Comparison of ENCODE assay signal across 13 cellular contexts in the genomic region with DNA sequence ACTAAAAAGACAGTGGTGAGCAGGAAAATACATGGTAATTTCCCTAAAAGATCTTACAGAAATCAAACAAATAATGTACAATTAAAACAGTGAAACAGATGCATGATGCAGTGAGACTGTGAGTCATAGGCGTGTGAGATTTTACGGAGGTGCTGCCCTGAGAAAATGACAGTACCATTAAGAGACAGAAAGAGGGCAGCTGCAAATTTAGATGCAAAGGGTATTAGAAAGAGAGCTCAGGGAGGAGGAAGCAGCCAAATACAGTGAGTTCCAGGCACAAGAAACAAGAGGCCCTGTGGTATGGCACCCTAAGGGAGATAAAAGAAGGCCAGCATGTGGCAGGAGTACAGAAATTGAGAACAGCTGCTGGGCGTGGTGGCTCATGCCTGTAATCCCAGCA.
A peak's percentile ranks its signal among the peaks of the same experiment; 100 is the strongest.
DNase-seq lines count a peak whose midpoint lies in the region; TF ChIP-seq lines count a peak whose summit lies in the region.
"Had no signal": no experiment of that assay in that cellular context is flagged by ENCODE, and none has a peak within 500 bp of the region (broad histone marks: within the 10 kb centered on the region; RNA-seq: fewer than 3 reads in every experiment).

No MANE protein-coding gene starts in this region.

- 76 to 78% (median 77%) methylated on average over 3 of the region's 3 CpGs for whole genome bisulfite sequencing in adipose tissue, 3 donors

- no peaks in the 10 kb centered on the region for H3K36me3 ChIP-seq in HEK293 (ENCODE audit: control insufficient read depth in 2 of 2, insufficient read depth in 1 of 2, low read length in 2 of 2)

- intact Hi-C loops in head of caudate nucleus (cut with DNase I) = no loop called here

- no peaks in the 10 kb centered on the region; the same call in 1 of the 2 replicates for H3K4me1 ChIP-seq in HEK293 (ENCODE audit: control insufficient read depth, insufficient read depth, low read length)

- TF ChIP-seq CTCF in HEK293 (tag by site-specific recombination; IDR thresholded peaks at IDR 0.05) (no peak), GM10248 (IDR thresholded peaks at IDR 0.05; ENCODE audit: control extremely low read depth, extremely low read depth, low read depth, missing control alignments) (no peak)

- DNase-seq in AG08396 (ENCODE audit: low spot score) (peak; percentile 3), head of caudate nucleus (peak in 30 of 42 donors; percentile 3 to 78 (median 38)), HPDE6-E6E7 (ENCODE audit: extremely low spot score) (no peak), GM10248 (ENCODE audit: extremely low spot score) (no peak), 8988T (no peak)
- no peak for DNase-seq in NK-92 treated with Interleukin-12 subunit alpha and Interleukin-12 subunit beta, amount 100 ng/mL, for 24 hours (lab: John Stamatoyannopoulos, UW)
- DNase-seq: activated CD8-positive, alpha-beta memory T cell treated with anti-CD3 and anti-CD28 coated beads for 24 hours; C1 segment of cervical spinal cord; mucosa of descending colon; NCI-H524; retina had no signal

- CTCF ChIA-PET in HEK293 (lab: Yijun Ruan, JAX) (interaction anchor here (1.3 kb wide), 1 partner anchor 219 kb away, joined by 3 read pairs; no protein-coding TSS in a partner anchor), GM10248 (lab: Yijun Ruan, JAX) (no interaction called here)

- H3K9me3 ChIP-seq in HEK293 (ENCODE audit: control insufficient read depth, insufficient read depth, low read depth, low read length) = no peaks in the 10 kb centered on the region
- H3K9me3 ChIP-seq: mucosa of descending colon had no signal

- POLR2A ChIA-PET in HEK293 (lab: Yijun Ruan, JAX) = no interaction called here
- POLR2A ChIA-PET in GM10248 (lab: Yijun Ruan, JAX) = no interaction called here

- H3K4me3 ChIP-seq in HEK293 (ENCODE audit: low read depth, low read length) = no peak overlapping the region
- H3K4me3 ChIP-seq: mucosa of descending colon had no signal

- H3K27ac ChIP-seq in HEK293 (ENCODE audit: extremely low read depth, low read depth, low read length) (no peak overlapping the region), adipose tissue (ENCODE audit: low read depth, low read length) (peak overlapping the region; percentile 15)

TF ChIP-seq in HEK293, 187 proteins besides CTCF, POLR2A, EP300 and RAD21:
- TF ChIP-seq, protein P1, sequence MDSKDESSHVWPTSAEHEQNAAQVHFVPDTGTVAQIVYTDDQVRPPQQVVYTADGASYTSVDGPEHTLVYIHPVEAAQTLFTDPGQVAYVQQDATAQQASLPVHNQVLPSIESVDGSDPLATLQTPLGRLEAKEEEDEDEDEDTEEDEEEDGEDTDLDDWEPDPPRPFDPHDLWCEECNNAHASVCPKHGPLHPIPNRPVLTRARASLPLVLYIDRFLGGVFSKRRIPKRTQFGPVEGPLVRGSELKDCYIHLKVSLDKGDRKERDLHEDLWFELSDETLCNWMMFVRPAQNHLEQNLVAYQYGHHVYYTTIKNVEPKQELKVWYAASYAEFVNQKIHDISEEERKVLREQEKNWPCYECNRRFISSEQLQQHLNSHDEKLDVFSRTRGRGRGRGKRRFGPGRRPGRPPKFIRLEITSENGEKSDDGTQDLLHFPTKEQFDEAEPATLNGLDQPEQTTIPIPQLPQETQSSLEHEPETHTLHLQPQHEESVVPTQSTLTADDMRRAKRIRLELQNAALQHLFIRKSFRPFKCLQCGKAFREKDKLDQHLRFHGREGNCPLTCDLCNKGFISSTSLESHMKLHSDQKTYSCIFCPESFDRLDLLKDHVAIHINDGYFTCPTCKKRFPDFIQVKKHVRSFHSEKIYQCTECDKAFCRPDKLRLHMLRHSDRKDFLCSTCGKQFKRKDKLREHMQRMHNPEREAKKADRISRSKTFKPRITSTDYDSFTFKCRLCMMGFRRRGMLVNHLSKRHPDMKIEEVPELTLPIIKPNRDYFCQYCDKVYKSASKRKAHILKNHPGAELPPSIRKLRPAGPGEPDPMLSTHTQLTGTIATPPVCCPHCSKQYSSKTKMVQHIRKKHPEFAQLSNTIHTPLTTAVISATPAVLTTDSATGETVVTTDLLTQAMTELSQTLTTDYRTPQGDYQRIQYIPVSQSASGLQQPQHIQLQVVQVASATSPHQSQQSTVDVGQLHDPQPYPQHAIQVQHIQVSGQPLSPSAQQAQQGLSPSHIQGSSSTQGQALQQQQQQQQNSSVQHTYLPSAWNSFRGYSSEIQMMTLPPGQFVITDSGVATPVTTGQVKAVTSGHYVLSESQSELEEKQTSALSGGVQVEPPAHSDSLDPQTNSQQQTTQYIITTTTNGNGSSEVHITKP (tag by site-specific recombination; IDR thresholded peaks at IDR 0.05) = peak; percentile 38; the same call in 1 of the 2 replicates
- TF ChIP-seq, protein P2, sequence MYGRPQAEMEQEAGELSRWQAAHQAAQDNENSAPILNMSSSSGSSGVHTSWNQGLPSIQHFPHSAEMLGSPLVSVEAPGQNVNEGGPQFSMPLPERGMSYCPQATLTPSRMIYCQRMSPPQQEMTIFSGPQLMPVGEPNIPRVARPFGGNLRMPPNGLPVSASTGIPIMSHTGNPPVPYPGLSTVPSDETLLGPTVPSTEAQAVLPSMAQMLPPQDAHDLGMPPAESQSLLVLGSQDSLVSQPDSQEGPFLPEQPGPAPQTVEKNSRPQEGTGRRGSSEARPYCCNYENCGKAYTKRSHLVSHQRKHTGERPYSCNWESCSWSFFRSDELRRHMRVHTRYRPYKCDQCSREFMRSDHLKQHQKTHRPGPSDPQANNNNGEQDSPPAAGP (tag by site-specific recombination; IDR thresholded peaks at IDR 0.05) = no peak
- TF ChIP-seq, protein P3, sequence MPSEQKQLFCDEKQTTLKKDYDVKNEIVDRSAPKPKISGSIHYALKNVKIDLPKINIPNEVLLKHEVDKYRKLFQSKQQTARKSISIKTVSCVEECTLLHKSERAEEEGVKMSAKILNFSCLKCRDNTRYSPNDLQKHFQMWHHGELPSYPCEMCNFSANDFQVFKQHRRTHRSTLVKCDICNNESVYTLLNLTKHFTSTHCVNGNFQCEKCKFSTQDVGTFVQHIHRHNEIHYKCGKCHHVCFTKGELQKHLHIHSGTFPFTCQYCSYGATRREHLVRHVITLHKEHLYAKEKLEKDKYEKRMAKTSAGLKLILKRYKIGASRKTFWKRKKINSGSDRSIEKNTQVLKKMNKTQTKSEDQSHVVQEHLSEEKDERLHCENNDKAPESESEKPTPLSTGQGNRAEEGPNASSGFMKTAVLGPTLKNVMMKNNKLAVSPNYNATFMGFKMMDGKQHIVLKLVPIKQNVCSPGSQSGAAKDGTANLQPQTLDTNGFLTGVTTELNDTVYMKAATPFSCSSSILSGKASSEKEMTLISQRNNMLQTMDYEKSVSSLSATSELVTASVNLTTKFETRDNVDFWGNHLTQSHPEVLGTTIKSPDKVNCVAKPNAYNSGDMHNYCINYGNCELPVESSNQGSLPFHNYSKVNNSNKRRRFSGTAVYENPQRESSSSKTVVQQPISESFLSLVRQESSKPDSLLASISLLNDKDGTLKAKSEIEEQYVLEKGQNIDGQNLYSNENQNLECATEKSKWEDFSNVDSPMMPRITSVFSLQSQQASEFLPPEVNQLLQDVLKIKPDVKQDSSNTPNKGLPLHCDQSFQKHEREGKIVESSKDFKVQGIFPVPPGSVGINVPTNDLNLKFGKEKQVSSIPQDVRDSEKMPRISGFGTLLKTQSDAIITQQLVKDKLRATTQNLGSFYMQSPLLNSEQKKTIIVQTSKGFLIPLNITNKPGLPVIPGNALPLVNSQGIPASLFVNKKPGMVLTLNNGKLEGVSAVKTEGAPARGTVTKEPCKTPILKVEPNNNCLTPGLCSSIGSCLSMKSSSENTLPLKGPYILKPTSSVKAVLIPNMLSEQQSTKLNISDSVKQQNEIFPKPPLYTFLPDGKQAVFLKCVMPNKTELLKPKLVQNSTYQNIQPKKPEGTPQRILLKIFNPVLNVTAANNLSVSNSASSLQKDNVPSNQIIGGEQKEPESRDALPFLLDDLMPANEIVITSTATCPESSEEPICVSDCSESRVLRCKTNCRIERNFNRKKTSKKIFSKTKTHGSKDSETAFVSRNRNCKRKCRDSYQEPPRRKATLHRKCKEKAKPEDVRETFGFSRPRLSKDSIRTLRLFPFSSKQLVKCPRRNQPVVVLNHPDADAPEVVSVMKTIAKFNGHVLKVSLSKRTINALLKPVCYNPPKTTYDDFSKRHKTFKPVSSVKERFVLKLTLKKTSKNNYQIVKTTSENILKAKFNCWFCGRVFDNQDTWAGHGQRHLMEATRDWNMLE (tag by site-specific recombination; conservative IDR thresholded peaks at IDR 0.05; ENCODE audit: low read depth) = no peak

Comparison
In these comparisons a context has a peak if more than half of its experiments do, and no peak if none do; other contexts are left out.
1. DNase-seq: peak in AG08396 (single experiment) and head of caudate nucleus (30 of 42); none in HPDE6-E6E7 (single experiment), NK-92 treated with Interleukin-12 subunit alpha and Interleukin-12 subunit beta, amount 100 ng/mL, for 24 hours (single experiment), GM10248 (single experiment) and 8988T (single experiment).